1 cellular context compared by ENCODE assay signal in genomic region chr9:129628709-129629108, GRCh38.
TF ChIP-seq lines count a peak whose summit lies in the region.

No MANE protein-coding gene starts in this region.

TF ChIP-seq in GM23338, 12 proteins besides CTCF, POLR2A, EP300 and RAD21 (continued from another document):
- TF ChIP-seq ETS1 (IDR thresholded peaks at IDR 0.05) (no peak), EZH2phosphoT487 (IDR thresholded peaks at IDR 0.05; ENCODE audit: unreplicated experiment) (no peak), NANOG (IDR thresholded peaks at IDR 0.05; ENCODE audit: borderline replicate concordance) (no peak), JUNB (IDR thresholded peaks at IDR 0.05; ENCODE audit: unreplicated experiment) (no peak), STAT1 (IDR thresholded peaks at IDR 0.05; ENCODE audit: unreplicated experiment) (no peak), POLR2AphosphoS5 (IDR thresholded peaks at IDR 0.05; ENCODE audit: low read depth) (no peak), CREB1 (CRISPR knock-in tag; IDR thresholded peaks at IDR 0.05; ENCODE audit: low read depth) (no peak), ZNF331 (CRISPR knock-in tag; IDR thresholded peaks at IDR 0.05; ENCODE audit: low read depth) (no peak), ZNF462 (CRISPR knock-in tag; IDR thresholded peaks at IDR 0.05) (no peak)
TF ChIP-seq in GM23338: peak in this region for 0.
